2 cellular contexts compared by ENCODE assay signal in genomic region chr19:31154021-31154420, GRCh38.
TF ChIP-seq lines count a peak whose summit lies in the region.

No MANE protein-coding gene starts in this region.

TF ChIP-seq in IMR-90, 13 proteins besides CTCF, POLR2A, EP300 and RAD21:
- no peak for TF ChIP-seq MXI1 (IDR thresholded peaks at IDR 0.05; ENCODE audit: borderline replicate concordance, low read depth, low read length)
- TF ChIP-seq NFE2L2 (IDR thresholded peaks at IDR 0.05; ENCODE audit: low read depth, low read length) = no peak
- no peak for TF ChIP-seq RCOR1 (IDR thresholded peaks at IDR 0.05; ENCODE audit: insufficient replicate concordance, low read length)
- no peak for TF ChIP-seq SMC3 (IDR thresholded peaks at IDR 0.05; ENCODE audit: low read depth, low read length)
- no peak for TF ChIP-seq ELK1 (IDR thresholded peaks at IDR 0.05; ENCODE audit: borderline replicate concordance, low read depth, low read length)
- TF ChIP-seq BHLHE40 (IDR thresholded peaks at IDR 0.05; ENCODE audit: low read depth, low read length) = no peak
- no peak for TF ChIP-seq USF2 (IDR thresholded peaks at IDR 0.05; ENCODE audit: low read depth, low read length)

TF ChIP-seq in SK-N-SH, 30 proteins besides CTCF, POLR2A, EP300 and RAD21:
- TF ChIP-seq SMC3 (IDR thresholded peaks at IDR 0.05; ENCODE audit: low read depth, low read length) (no peak), IRF3 (IDR thresholded peaks at IDR 0.05; ENCODE audit: low read depth, low read length) (no peak)
